1 cellular context compared by ENCODE assay signal in the genomic region with DNA sequence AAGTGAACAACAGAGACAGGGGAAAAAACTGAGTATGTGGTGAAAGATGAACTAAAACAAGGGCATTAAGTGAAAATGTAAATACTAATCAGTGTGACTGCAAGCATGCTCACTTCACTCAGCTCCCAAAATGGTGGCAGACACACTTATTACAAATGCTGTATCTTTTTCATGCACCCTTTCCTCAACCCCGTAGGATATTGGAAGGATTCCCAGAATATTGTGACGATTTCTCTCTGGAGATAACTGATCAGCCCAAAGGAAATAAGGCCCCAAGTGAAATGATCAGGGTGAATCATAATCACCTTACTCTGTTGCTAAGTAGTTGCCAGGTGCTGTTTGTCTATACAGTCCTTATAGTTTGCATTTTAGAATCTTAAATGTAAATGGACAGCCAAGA.
TF ChIP-seq lines count a peak whose summit lies in the region.

No MANE protein-coding gene starts in this region.

TF ChIP-seq in IMR-90, 13 proteins besides CTCF, POLR2A, EP300 and RAD21:
- TF ChIP-seq MXI1 (IDR thresholded peaks at IDR 0.05; ENCODE audit: borderline replicate concordance, low read depth, low read length) = no peak
- TF ChIP-seq, protein P1, sequence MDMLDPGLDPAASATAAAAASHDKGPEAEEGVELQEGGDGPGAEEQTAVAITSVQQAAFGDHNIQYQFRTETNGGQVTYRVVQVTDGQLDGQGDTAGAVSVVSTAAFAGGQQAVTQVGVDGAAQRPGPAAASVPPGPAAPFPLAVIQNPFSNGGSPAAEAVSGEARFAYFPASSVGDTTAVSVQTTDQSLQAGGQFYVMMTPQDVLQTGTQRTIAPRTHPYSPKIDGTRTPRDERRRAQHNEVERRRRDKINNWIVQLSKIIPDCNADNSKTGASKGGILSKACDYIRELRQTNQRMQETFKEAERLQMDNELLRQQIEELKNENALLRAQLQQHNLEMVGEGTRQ (IDR thresholded peaks at IDR 0.05; ENCODE audit: low read depth, low read length) = no peak
- TF ChIP-seq BHLHE40 (IDR thresholded peaks at IDR 0.05; ENCODE audit: low read depth, low read length) = no peak
- TF ChIP-seq, protein P2, sequence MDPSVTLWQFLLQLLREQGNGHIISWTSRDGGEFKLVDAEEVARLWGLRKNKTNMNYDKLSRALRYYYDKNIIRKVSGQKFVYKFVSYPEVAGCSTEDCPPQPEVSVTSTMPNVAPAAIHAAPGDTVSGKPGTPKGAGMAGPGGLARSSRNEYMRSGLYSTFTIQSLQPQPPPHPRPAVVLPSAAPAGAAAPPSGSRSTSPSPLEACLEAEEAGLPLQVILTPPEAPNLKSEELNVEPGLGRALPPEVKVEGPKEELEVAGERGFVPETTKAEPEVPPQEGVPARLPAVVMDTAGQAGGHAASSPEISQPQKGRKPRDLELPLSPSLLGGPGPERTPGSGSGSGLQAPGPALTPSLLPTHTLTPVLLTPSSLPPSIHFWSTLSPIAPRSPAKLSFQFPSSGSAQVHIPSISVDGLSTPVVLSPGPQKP (IDR thresholded peaks at IDR 0.05; ENCODE audit: borderline replicate concordance, low read depth, low read length) = no peak
- TF ChIP-seq MAZ (IDR thresholded peaks at IDR 0.05; ENCODE audit: borderline replicate concordance, low read depth, low read length) = no peak
- TF ChIP-seq CEBPB (IDR thresholded peaks at IDR 0.05; ENCODE audit: low read depth, low read length) = no peak
- TF ChIP-seq NFE2L2 (IDR thresholded peaks at IDR 0.05; ENCODE audit: low read depth, low read length) = no peak
- TF ChIP-seq FOS (IDR thresholded peaks at IDR 0.05; ENCODE audit: low read depth, low read length) = no peak
